28 cellular contexts compared by ENCODE assay signal in the genomic region with DNA sequence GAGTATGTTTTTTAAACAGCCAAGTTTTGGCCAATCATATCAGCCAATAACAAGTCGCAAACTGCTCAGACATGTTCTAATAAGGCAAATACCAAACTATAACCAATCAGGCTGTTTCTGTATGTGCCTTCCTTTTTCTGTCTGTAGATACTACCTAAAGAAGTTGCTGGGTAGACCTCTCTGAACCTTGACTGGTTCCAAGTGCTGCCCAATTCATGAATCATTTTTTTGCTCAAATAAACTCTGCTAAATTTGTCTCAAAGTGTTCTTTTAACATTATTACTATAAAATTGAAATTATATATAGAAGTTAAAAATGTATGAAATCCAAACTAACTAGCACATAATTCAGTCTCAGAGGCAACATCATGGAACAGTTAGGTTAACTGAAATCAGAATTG.
"Had no signal": no experiment of that assay in that cellular context is flagged by ENCODE, and none has a peak within 500 bp of the region (broad histone marks: within the 10 kb centered on the region; RNA-seq: fewer than 3 reads in every experiment).

No MANE protein-coding gene starts in this region.

- DNase-seq: naive B cell; naive thymus-derived CD8-positive, alpha-beta T cell; nephron progenitor cell; nucleus accumbens; ovary; retina; right cardiac atrium; spleen; stimulated activated CD4-positive, alpha-beta T cell treated with anti-CD3 and anti-CD28 coated beads, Interleukin-12 subunit alpha, Interleukin-12 subunit beta, amount 100 ng/mL, for 4 hours; stimulated activated CD4-positive, alpha-beta T cell treated with anti-CD3 and anti-CD28 coated beads, Interleukin-1b, Interleukin-23, amount 100 ng/mL, for 48 hours; stimulated activated CD4-positive, alpha-beta T cell treated with anti-CD3 and anti-CD28 coated beads, Interleukin-4, amount 100 ng/mL, for 1 hour; stimulated activated CD4-positive, alpha-beta T cell treated with anti-CD3 and anti-CD28 coated beads, Interleukin-4, amount 100 ng/mL, for 4 hours; stimulated activated CD8-positive, alpha-beta memory T cell treated with anti-CD3 and anti-CD28 coated beads, Interleukin-4, amount 100 ng/mL, for 48 hours; stimulated activated naive CD4-positive, alpha-beta T cell; stimulated activated naive CD8-positive, alpha-beta T cell treated with anti-CD3 and anti-CD28 coated beads, Interleukin-15, amount 100 ng/mL, for 72 hours; stimulated activated naive CD8-positive, alpha-beta T cell treated with anti-CD3 and anti-CD28 coated beads, Interleukin-15, Interleukin-2, amounts not matched to agents 100 U/mL and 50 U/mL, for 24 hours; substantia nigra; testis; tibial artery; transverse colon; upper lobe of right lung; uterus had no signal

- H3K27me3 ChIP-seq: neutrophil, ovary, spleen, suprapubic skin, testis, tibial artery, transverse colon, upper lobe of right lung, uterus had no signal

- H3K36me3 ChIP-seq: neutrophil, ovary, prostate gland, spleen, suprapubic skin, tibial artery, transverse colon, upper lobe of right lung, uterus had no signal

- H3K27ac ChIP-seq: neutrophil, ovary, parathyroid adenoma, prostate gland, skin epidermis, spleen, suprapubic skin, testis, tibial artery, transverse colon, upper lobe of right lung, uterus had no signal

- H3K79me2 ChIP-seq: parathyroid adenoma had no signal

- H3K4me2 ChIP-seq: smooth muscle cell had no signal

- H3K4me3 ChIP-seq: ovary, prostate gland, skin epidermis, smooth muscle cell, spleen, suprapubic skin, tibial artery, transverse colon, upper lobe of right lung, uterus had no signal

- H3K9me3 ChIP-seq: neutrophil, ovary, prostate gland, spleen, suprapubic skin, testis, tibial artery, transverse colon, upper lobe of right lung, uterus had no signal

- H3K9ac ChIP-seq: parathyroid adenoma had no signal

- H3K4me1 ChIP-seq: parathyroid adenoma, prostate gland, uterus had no signal
